10 cellular contexts compared by ENCODE assay signal in the genomic region with DNA sequence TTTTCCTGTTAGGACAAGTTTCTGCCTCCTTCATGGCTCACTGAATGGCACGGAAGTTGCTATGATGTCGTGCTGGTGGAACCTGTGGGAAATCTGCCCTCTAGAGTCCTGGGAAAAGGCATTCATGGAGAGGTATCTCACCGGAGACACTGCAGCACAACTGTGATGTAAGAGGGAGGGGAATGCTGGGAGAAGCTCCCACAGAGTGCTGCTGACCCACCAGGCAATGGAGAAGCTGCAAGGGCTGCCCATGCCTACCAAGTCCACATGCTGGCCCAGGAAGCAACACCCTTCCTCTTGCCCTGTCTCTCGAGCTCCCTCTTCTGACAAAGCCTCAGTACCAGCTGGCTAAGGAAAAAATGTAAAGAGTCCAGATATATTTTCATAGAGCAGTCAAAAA. TPM values are rescaled to one million over a fixed set of nuclear protein-coding genes. Genes with fewer than 3 reads are reported as not detected.
DNase-seq lines count a peak whose midpoint lies in the region; ATAC-seq and TF ChIP-seq lines count a peak whose summit lies in the region.
"Had no signal": no experiment of that assay in that cellular context is flagged by ENCODE, and none has a peak within 500 bp of the region (broad histone marks: within the 10 kb centered on the region; RNA-seq: fewer than 3 reads in every experiment).

No MANE protein-coding gene starts in this region.

- no peaks in the 10 kb centered on the region for H3K27me3 Mint-ChIP-seq in WTC11 (ENCODE audit: low read depth)
- H3K27me3 Mint-ChIP-seq: naive B cell had no signal

- ATAC-seq in WTC11 = peak; percentile 77
- no peak for ATAC-seq in HG03457 (IDR thresholded peaks at IDR 0.05; ENCODE audit: unreplicated experiment)

- no peak overlapping the region for H3K4me3 Mint-ChIP-seq in WTC11
- H3K4me3 Mint-ChIP-seq: naive B cell had no signal

- CTCF ChIA-PET in WTC11 (lab: Charles Lee) = interaction anchor here (0.9 to 1.4 kb wide), 4 partner anchors 11 to 275 kb away, joined by 3 to 4 read pairs (median 3); no protein-coding TSS in a partner anchor

- no peaks in the 10 kb centered on the region for H3K9me3 Mint-ChIP-seq in WTC11
- H3K9me3 Mint-ChIP-seq: naive B cell had no signal

- DNase-seq in HPDE6-E6E7 (ENCODE audit: extremely low spot score) (peak; percentile 33), WTC11 (ENCODE audit: low spot score) (no peak), iPS-NIHi7 (ENCODE audit: extremely low spot score) (peak; percentile 32), NCI-H510A (lab: John Stamatoyannopoulos, UW) (no peak), NCI-H187 (lab: John Stamatoyannopoulos, UW) (no peak)
- DNase-seq in stimulated activated CD4-positive, alpha-beta T cell treated with anti-CD3 and anti-CD28 coated beads, Interleukin-2, amount 100 ng/mL, for 24 hours = no peak
- DNase-seq: naive B cell had no signal

- H3K4me1 Mint-ChIP-seq in WTC11 = peaks cover 3% of the 10 kb centered on the region; the same call in 1 of the 2 replicates

- no peak overlapping the region for H3K27ac ChIP-seq in C4-2B
- H3K27ac ChIP-seq: coronary artery had no signal

- H3K27ac Mint-ChIP-seq in WTC11 = no peak overlapping the region

- TF ChIP-seq CTCF in C4-2B (conservative IDR thresholded peaks at IDR 0.05) (peak; percentile 64), WTC11 (IDR thresholded peaks at IDR 0.05) (no peak)

- POLR2A ChIA-PET in WTC11 (lab: Charles Lee) = no interaction called here

- peaks cover 93% of the 10 kb centered on the region for H3K36me3 Mint-ChIP-seq in WTC11

TF ChIP-seq in WTC11, 78 proteins besides CTCF, POLR2A, EP300 and RAD21:
- TF ChIP-seq, protein P1, sequence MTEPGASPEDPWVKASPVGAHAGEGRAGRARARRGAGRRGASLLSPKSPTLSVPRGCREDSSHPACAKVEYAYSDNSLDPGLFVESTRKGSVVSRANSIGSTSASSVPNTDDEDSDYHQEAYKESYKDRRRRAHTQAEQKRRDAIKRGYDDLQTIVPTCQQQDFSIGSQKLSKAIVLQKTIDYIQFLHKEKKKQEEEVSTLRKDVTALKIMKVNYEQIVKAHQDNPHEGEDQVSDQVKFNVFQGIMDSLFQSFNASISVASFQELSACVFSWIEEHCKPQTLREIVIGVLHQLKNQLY (CRISPR knock-in tag; IDR thresholded peaks at IDR 0.05) = no peak
- TF ChIP-seq EMX1 (CRISPR knock-in tag; IDR thresholded peaks at IDR 0.05) (no peak), NFYB (CRISPR knock-in tag; conservative IDR thresholded peaks at IDR 0.05; ENCODE audit: low read depth) (no peak), GABPB1 (CRISPR knock-in tag; IDR thresholded peaks at IDR 0.05) (no peak), ZNF138 (CRISPR knock-in tag; conservative IDR thresholded peaks at IDR 0.05) (no peak), GTF2I (CRISPR knock-in tag; conservative IDR thresholded peaks at IDR 0.05) (no peak), NFATC4 (CRISPR knock-in tag; IDR thresholded peaks at IDR 0.05) (no peak), ZNF396 (CRISPR knock-in tag; IDR thresholded peaks at IDR 0.05; ENCODE audit: borderline replicate concordance) (no peak), MYBL2 (CRISPR knock-in tag; IDR thresholded peaks at IDR 0.05) (no peak), NR3C1 (CRISPR knock-in tag; conservative IDR thresholded peaks at IDR 0.05; ENCODE audit: low read depth) (no peak)
- TF ChIP-seq, protein P2, sequence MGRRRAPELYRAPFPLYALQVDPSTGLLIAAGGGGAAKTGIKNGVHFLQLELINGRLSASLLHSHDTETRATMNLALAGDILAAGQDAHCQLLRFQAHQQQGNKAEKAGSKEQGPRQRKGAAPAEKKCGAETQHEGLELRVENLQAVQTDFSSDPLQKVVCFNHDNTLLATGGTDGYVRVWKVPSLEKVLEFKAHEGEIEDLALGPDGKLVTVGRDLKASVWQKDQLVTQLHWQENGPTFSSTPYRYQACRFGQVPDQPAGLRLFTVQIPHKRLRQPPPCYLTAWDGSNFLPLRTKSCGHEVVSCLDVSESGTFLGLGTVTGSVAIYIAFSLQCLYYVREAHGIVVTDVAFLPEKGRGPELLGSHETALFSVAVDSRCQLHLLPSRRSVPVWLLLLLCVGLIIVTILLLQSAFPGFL (CRISPR knock-in tag; IDR thresholded peaks at IDR 0.05; ENCODE audit: borderline replicate concordance) = no peak
- TF ChIP-seq, protein P3, sequence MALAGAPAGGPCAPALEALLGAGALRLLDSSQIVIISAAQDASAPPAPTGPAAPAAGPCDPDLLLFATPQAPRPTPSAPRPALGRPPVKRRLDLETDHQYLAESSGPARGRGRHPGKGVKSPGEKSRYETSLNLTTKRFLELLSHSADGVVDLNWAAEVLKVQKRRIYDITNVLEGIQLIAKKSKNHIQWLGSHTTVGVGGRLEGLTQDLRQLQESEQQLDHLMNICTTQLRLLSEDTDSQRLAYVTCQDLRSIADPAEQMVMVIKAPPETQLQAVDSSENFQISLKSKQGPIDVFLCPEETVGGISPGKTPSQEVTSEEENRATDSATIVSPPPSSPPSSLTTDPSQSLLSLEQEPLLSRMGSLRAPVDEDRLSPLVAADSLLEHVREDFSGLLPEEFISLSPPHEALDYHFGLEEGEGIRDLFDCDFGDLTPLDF (CRISPR knock-in tag; IDR thresholded peaks at IDR 0.05) = no peak
- TF ChIP-seq, protein P4, sequence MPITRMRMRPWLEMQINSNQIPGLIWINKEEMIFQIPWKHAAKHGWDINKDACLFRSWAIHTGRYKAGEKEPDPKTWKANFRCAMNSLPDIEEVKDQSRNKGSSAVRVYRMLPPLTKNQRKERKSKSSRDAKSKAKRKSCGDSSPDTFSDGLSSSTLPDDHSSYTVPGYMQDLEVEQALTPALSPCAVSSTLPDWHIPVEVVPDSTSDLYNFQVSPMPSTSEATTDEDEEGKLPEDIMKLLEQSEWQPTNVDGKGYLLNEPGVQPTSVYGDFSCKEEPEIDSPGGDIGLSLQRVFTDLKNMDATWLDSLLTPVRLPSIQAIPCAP (CRISPR knock-in tag; IDR thresholded peaks at IDR 0.05) = no peak
- TF ChIP-seq, protein P5, sequence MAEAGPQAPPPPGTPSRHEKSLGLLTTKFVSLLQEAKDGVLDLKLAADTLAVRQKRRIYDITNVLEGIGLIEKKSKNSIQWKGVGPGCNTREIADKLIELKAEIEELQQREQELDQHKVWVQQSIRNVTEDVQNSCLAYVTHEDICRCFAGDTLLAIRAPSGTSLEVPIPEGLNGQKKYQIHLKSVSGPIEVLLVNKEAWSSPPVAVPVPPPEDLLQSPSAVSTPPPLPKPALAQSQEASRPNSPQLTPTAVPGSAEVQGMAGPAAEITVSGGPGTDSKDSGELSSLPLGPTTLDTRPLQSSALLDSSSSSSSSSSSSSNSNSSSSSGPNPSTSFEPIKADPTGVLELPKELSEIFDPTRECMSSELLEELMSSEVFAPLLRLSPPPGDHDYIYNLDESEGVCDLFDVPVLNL (CRISPR knock-in tag; IDR thresholded peaks at IDR 0.05; ENCODE audit: borderline replicate concordance, low read depth) = no peak
- TF ChIP-seq, protein P6, sequence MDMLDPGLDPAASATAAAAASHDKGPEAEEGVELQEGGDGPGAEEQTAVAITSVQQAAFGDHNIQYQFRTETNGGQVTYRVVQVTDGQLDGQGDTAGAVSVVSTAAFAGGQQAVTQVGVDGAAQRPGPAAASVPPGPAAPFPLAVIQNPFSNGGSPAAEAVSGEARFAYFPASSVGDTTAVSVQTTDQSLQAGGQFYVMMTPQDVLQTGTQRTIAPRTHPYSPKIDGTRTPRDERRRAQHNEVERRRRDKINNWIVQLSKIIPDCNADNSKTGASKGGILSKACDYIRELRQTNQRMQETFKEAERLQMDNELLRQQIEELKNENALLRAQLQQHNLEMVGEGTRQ (CRISPR knock-in tag; IDR thresholded peaks at IDR 0.05) = no peak

RNA-seq across cellular contexts. Expression of a gene that starts 45.2 kb away (rescaled TPM):
- total RNA-seq in WTC11 (2021) = 0.11 to 0.23 TPM in 2 of 3 replicates, not detected in the other

Comparison
In these comparisons a context has a peak if more than half of its experiments do, and no peak if none do; other contexts are left out.
1. DNase-seq: peak in HPDE6-E6E7 (single experiment) and iPS-NIHi7 (single experiment); none in WTC11 (single experiment), stimulated activated CD4-positive, alpha-beta T cell treated with anti-CD3 and anti-CD28 coated beads, Interleukin-2, amount 100 ng/mL, for 24 hours (0 of 2), NCI-H510A (single experiment) and NCI-H187 (0 of 2).